In genomic region chr19:30825505-30825904, GRCh38 we compare ENCODE assay signal across 1 cellular context.
TF ChIP-seq lines count a peak whose summit lies in the region.

No MANE protein-coding gene starts in this region.

TF ChIP-seq in HEK293, 187 proteins besides CTCF, POLR2A, EP300 and RAD21 (continued from another document):
- TF ChIP-seq REST (tag by site-specific recombination; IDR thresholded peaks at IDR 0.05) (0 out of 2 replicates have a peak, but pooled peaks have one; percentile 59), OVOL3 (tag by site-specific recombination; IDR thresholded peaks at IDR 0.05) (peak; percentile 29; the same call in 1 of the 2 replicates), ZBTB11 (tag by site-specific recombination; conservative IDR thresholded peaks at IDR 0.05; ENCODE audit: low read depth) (peak; percentile 84), ZNF341 (tag by site-specific recombination; IDR thresholded peaks at IDR 0.05; ENCODE audit: low read depth) (peak; percentile 25; the same call in 1 of the 2 replicates), ZNF514 (tag by site-specific recombination; IDR thresholded peaks at IDR 0.05) (0 out of 2 replicates have a peak, but pooled peaks have one; percentile 66), ZXDB (tag by site-specific recombination; IDR thresholded peaks at IDR 0.05) (peak; percentile 52; the same call in 1 of the 2 replicates), ZNF394 (tag by site-specific recombination; IDR thresholded peaks at IDR 0.05; ENCODE audit: borderline replicate concordance) (peak; percentile 89; the same call in 1 of the 2 replicates)
